Comparison of ENCODE assay signal across 1 cellular context in genomic region chr7:2802504-2803341, GRCh38.
TF ChIP-seq lines count a peak whose summit lies in the region.

No MANE protein-coding gene starts in this region.

TF ChIP-seq in HepG2, 621 proteins besides CTCF, POLR2A, EP300 and RAD21 (continued from another document and continues in another):
- TF ChIP-seq NR3C1 (CRISPR knock-in tag; IDR thresholded peaks at IDR 0.05) (no peak), SALL2 (CRISPR knock-in tag; IDR thresholded peaks at IDR 0.05) (no peak), ZSCAN5A (CRISPR knock-in tag; IDR thresholded peaks at IDR 0.05; ENCODE audit: borderline replicate concordance) (no peak), GPN1 (CRISPR knock-in tag; IDR thresholded peaks at IDR 0.05; ENCODE audit: borderline replicate concordance) (no peak), NCOA1 (CRISPR knock-in tag; IDR thresholded peaks at IDR 0.05) (no peak), THAP9 (CRISPR knock-in tag; IDR thresholded peaks at IDR 0.05; ENCODE audit: borderline replicate concordance) (no peak), KLF15 (CRISPR knock-in tag; IDR thresholded peaks at IDR 0.05; ENCODE audit: borderline replicate concordance) (no peak), RXRB (CRISPR knock-in tag; IDR thresholded peaks at IDR 0.05; ENCODE audit: borderline replicate concordance) (peak; percentile 91), KIAA2018 (CRISPR knock-in tag; IDR thresholded peaks at IDR 0.05; ENCODE audit: borderline replicate concordance) (no peak), ATM (IDR thresholded peaks at IDR 0.05; ENCODE audit: borderline replicate concordance) (no peak), ZNF570 (CRISPR knock-in tag; IDR thresholded peaks at IDR 0.05; ENCODE audit: borderline replicate concordance) (no peak), ZNF274 (CRISPR knock-in tag; IDR thresholded peaks at IDR 0.05) (no peak), ZNF512B (CRISPR knock-in tag; IDR thresholded peaks at IDR 0.05; ENCODE audit: borderline replicate concordance) (no peak), ZBTB46 (CRISPR knock-in tag; IDR thresholded peaks at IDR 0.05; ENCODE audit: borderline replicate concordance) (no peak), ZSCAN22 (CRISPR knock-in tag; IDR thresholded peaks at IDR 0.05) (no peak), RFXANK (CRISPR knock-in tag; IDR thresholded peaks at IDR 0.05) (no peak), ZHX2 (IDR thresholded peaks at IDR 0.05; ENCODE audit: low read depth) (0 out of 2 replicates have a peak, but pooled peaks have one; percentile 26), ZHX2 (CRISPR knock-in tag; IDR thresholded peaks at IDR 0.05; ENCODE audit: borderline replicate concordance) (no peak), RFXAP (CRISPR knock-in tag; IDR thresholded peaks at IDR 0.05; ENCODE audit: borderline replicate concordance) (no peak), ZNF784 (CRISPR knock-in tag; IDR thresholded peaks at IDR 0.05; ENCODE audit: borderline replicate concordance) (no peak), FOXO1 (CRISPR knock-in tag; IDR thresholded peaks at IDR 0.05) (peak; percentile 89), BCLAF1 (IDR thresholded peaks at IDR 0.05) (no peak), PCBP1 (IDR thresholded peaks at IDR 0.05; ENCODE audit: borderline replicate concordance, low read depth, low read length) (no peak)
